ENCODE assay signal across 32 cellular contexts in genomic region chr17:47792979-47793378, GRCh38. TPM values are rescaled to one million over a fixed set of nuclear protein-coding genes. Genes with fewer than 3 reads are reported as not detected.
"Had no signal": no experiment of that assay in that cellular context is flagged by ENCODE, and none has a peak within 500 bp of the region (broad histone marks: within the 10 kb centered on the region; RNA-seq: fewer than 3 reads in every experiment).

No MANE protein-coding gene starts in this region.

- FAIRE-seq: astrocyte, bronchial epithelial cell, endometrium, endothelial cell of umbilical vein had no signal

- H3K4me3 ChIP-seq: esophagus squamous epithelium, gastroesophageal sphincter, heart right ventricle had no signal

- H3K36me3 ChIP-seq: brain microvascular endothelial cell, esophagus squamous epithelium, gastroesophageal sphincter, heart right ventricle had no signal

- ATAC-seq: activated CD4-positive, alpha-beta T cell treated with anti-CD3 and anti-CD28 coated beads for 36 hours; activated CD8-positive, alpha-beta T cell treated with anti-CD3 and anti-CD28 coated beads for 36 hours; gastroesophageal sphincter; heart right ventricle had no signal

- H3K27ac ChIP-seq: brain microvascular endothelial cell, epithelial cell of prostate, esophagus squamous epithelium, gastroesophageal sphincter, heart right ventricle had no signal

- DNase-seq: activated CD4-positive, alpha-beta T cell treated with anti-CD3 and anti-CD28 coated beads for 36 hours; activated CD4-positive, alpha-beta T cell treated with anti-CD3 and anti-CD28 coated beads, Interleukin-2, amount 10 ng/mL, durations not matched to agents 24 days and 14 days; activated CD4-positive, CD25-positive, alpha-beta regulatory T cell; activated CD4-positive, CD25-positive, alpha-beta regulatory T cell treated with anti-CD3 and anti-CD28 coated beads, Interleukin-2, amount 50 U/mL, for 72 hours; activated CD8-positive, alpha-beta T cell treated with anti-CD3 and anti-CD28 coated beads for 36 hours; activated gamma-delta T cell treated with Interleukin-2 at 50 U/mL for 16 hours; activated naive CD4-positive, alpha-beta T cell treated with anti-CD3 and anti-CD28 coated beads, Interleukin-2, amount 50 U/mL, for 16 hours; activated naive CD4-positive, alpha-beta T cell treated with Interleukin-2 at 50 U/mL for 16 hours; activated T-cell treated with anti-CD3 and anti-CD28 coated beads, Interleukin-2, amount 50 U/mL, for 1 hour; activated T-cell treated with anti-CD3 and anti-CD28 coated beads, Interleukin-2, amount 50 U/mL, for 48 hours; amniotic stem cell; anterior cingulate cortex; brain microvascular endothelial cell; cortex of kidney; dermis blood vessel endothelial cell; effector CD4-positive, alpha-beta T cell; esophagus squamous epithelium; foreskin melanocyte; heart right ventricle; T-helper 2 cell had no signal

- H3K27ac Mint-ChIP-seq: activated CD4-positive, alpha-beta T cell treated with anti-CD3 and anti-CD28 coated beads for 36 hours; activated CD4-positive, alpha-beta T cell treated with anti-CD3 and anti-CD28 coated beads, Interleukin-2, amount 10 ng/mL, durations not matched to agents 24 days and 14 days; activated CD8-positive, alpha-beta T cell treated with anti-CD3 and anti-CD28 coated beads for 36 hours; activated naive CD8-positive, alpha-beta T cell; activated T-helper 1 cell treated with anti-CD3 and anti-CD28 coated beads, Interleukin-12 subunit alpha, Interleukin-12 subunit beta, Interleukin-2, Interleukin-4 antibody, amounts not matched to agents 30 ng/mL and 10 ng/mL and 1 ng/mL, durations not matched to agents 14 hours and 24 hours and 36 hours; activated T-helper 2 cell treated with anti-CD3 and anti-CD28 coated beads, Interferon-gamma antibody, Interleukin-2, Interleukin-4, amounts not matched to agents 10 μg/mL and 5 μg/mL and 100 μg/mL, durations not matched to agents 14 hours and 24 hours and 36 hours had no signal

- H3K9me3 ChIP-seq: esophagus squamous epithelium, gastroesophageal sphincter, heart right ventricle had no signal

- H3K4me3 Mint-ChIP-seq: activated CD4-positive, alpha-beta T cell treated with anti-CD3 and anti-CD28 coated beads for 36 hours; activated CD4-positive, alpha-beta T cell treated with anti-CD3 and anti-CD28 coated beads, Interleukin-2, amount 10 ng/mL, durations not matched to agents 24 days and 14 days; activated CD8-positive, alpha-beta T cell treated with anti-CD3 and anti-CD28 coated beads for 36 hours; activated naive CD8-positive, alpha-beta T cell; activated T-helper 1 cell treated with anti-CD3 and anti-CD28 coated beads, Interleukin-12 subunit alpha, Interleukin-12 subunit beta, Interleukin-2, Interleukin-4 antibody, amounts not matched to agents 30 ng/mL and 10 ng/mL and 1 ng/mL, durations not matched to agents 14 hours and 24 hours and 36 hours; central memory CD8-positive, alpha-beta T cell had no signal

- H3K36me3 Mint-ChIP-seq: activated naive CD8-positive, alpha-beta T cell had no signal

- H3K9me3 Mint-ChIP-seq: activated CD4-positive, alpha-beta T cell treated with anti-CD3 and anti-CD28 coated beads, Interleukin-2, amount 10 ng/mL, durations not matched to agents 24 days and 14 days; activated CD8-positive, alpha-beta T cell treated with anti-CD3 and anti-CD28 coated beads for 36 hours; activated T-helper 1 cell treated with anti-CD3 and anti-CD28 coated beads, Interleukin-12 subunit alpha, Interleukin-12 subunit beta, Interleukin-2, Interleukin-4 antibody, amounts not matched to agents 30 ng/mL and 10 ng/mL and 1 ng/mL, durations not matched to agents 14 hours and 24 hours and 36 hours; activated T-helper 2 cell treated with anti-CD3 and anti-CD28 coated beads, Interferon-gamma antibody, Interleukin-2, Interleukin-4, amounts not matched to agents 10 μg/mL and 5 μg/mL and 100 μg/mL, durations not matched to agents 14 hours and 24 hours and 36 hours; central memory CD8-positive, alpha-beta T cell had no signal

RNA-seq across cellular contexts. Expression of gene LRRC46, which starts 38.5 kb away (rescaled TPM):
- total RNA-seq: bronchial epithelial cell, cerebellum, dermis blood vessel endothelial cell, glomerular endothelial cell had no signal
